20 cellular contexts compared by ENCODE assay signal in genomic region chr3:21789730-21790129, GRCh38. TPM values are rescaled to one million over a fixed set of nuclear protein-coding genes. Genes with fewer than 3 reads are reported as not detected.
DNase-seq lines count a peak whose midpoint lies in the region; ATAC-seq and TF ChIP-seq lines count a peak whose summit lies in the region.
"Had no signal": no experiment of that assay in that cellular context is flagged by ENCODE, and none has a peak within 500 bp of the region (broad histone marks: within the 10 kb centered on the region; RNA-seq: fewer than 3 reads in every experiment).

No MANE protein-coding gene starts in this region.

- peaks cover 4% of the 10 kb centered on the region for H3K36me3 Mint-ChIP-seq in glutamatergic neuron (ENCODE audit: unreplicated experiment)
- H3K36me3 Mint-ChIP-seq: CD14-positive monocyte; CD4-positive, alpha-beta memory T cell; CD4-positive, CD25-positive, alpha-beta regulatory T cell; CD8-positive, alpha-beta memory T cell had no signal

- H3K4me1 Mint-ChIP-seq in glutamatergic neuron (ENCODE audit: low read depth, unreplicated experiment), result peaks cover 45% of the 10 kb centered on the region
- H3K4me1 Mint-ChIP-seq: CD14-positive monocyte; CD4-positive, alpha-beta memory T cell; CD4-positive, CD25-positive, alpha-beta regulatory T cell; CD8-positive, alpha-beta memory T cell had no signal

- peak overlapping the region; percentile 72 for H3K4me3 Mint-ChIP-seq in glutamatergic neuron (ENCODE audit: unreplicated experiment)
- H3K4me3 Mint-ChIP-seq: CD14-positive monocyte; CD4-positive, alpha-beta memory T cell; CD4-positive, CD25-positive, alpha-beta regulatory T cell; CD8-positive, alpha-beta memory T cell had no signal

- TF ChIP-seq POLR2A in prostate gland (IDR thresholded peaks at IDR 0.05), result no peak

- H3K9ac ChIP-seq in BLaER1 (no peak overlapping the region), neural cell (ENCODE audit: low read length) (peak overlapping the region; percentile 39)
- no peak overlapping the region for H3K9ac ChIP-seq in BLaER1 treated with 17β-estradiol and CSF1 and Interleukin-3, amounts not matched to agents 10 nM and 100 nM

- H4K20me1 ChIP-seq in BLaER1 (no peaks in the 10 kb centered on the region), neural cell (ENCODE audit: insufficient read depth) (no peaks in the 10 kb centered on the region)
- no peaks in the 10 kb centered on the region for H4K20me1 ChIP-seq in BLaER1 treated with 17β-estradiol and CSF1 and Interleukin-3, amounts not matched to agents 10 nM and 100 nM

- peaks cover 7% of the 10 kb centered on the region; the same call in 1 of the 2 replicates for H3K9me3 ChIP-seq in BLaER1
- H3K9me3 ChIP-seq in BLaER1 treated with 17β-estradiol and CSF1 and Interleukin-3, amounts not matched to agents 10 nM and 100 nM (replicated peaks in 1 of 11), result peaks cover 0 to 8% (median 0%) of the 10 kb centered on the region in 11 experiments; a peak in 3 of 22 replicates
- no peaks in the 10 kb centered on the region for H3K9me3 ChIP-seq in neural cell (ENCODE audit: low read length)
- no peaks in the 10 kb centered on the region for H3K9me3 ChIP-seq in prostate gland
- H3K9me3 ChIP-seq: BE2C, Caco-2 had no signal

- H3K4me2 ChIP-seq in BLaER1 (peak overlapping the region; percentile 18; the same call in 1 of the 2 replicates), neural cell (ENCODE audit: low read length) (no peak overlapping the region)
- H3K4me2 ChIP-seq in BLaER1 treated with 17β-estradiol and CSF1 and Interleukin-3, amounts not matched to agents 10 nM and 100 nM, result peak overlapping the region in 6 of 11 experiments; percentile 4 to 32 (median 20); a peak in 9 of 22 replicates

- 56% methylated on average over 1 of the region's 1 CpG for WGBS in prostate gland

- no peaks in the 10 kb centered on the region for H3K27me3 Mint-ChIP-seq in glutamatergic neuron (ENCODE audit: unreplicated experiment)
- H3K27me3 Mint-ChIP-seq: CD4-positive, alpha-beta memory T cell; CD4-positive, CD25-positive, alpha-beta regulatory T cell; CD8-positive, alpha-beta memory T cell had no signal

- H3K27me3 ChIP-seq in BLaER1 (no peaks in the 10 kb centered on the region), neural cell (ENCODE audit: insufficient read depth, low read depth, low read length) (no peaks in the 10 kb centered on the region), prostate gland (replicated peaks; ENCODE audit: insufficient read depth) (no peaks in the 10 kb centered on the region)
- H3K27me3 ChIP-seq in BLaER1 treated with 17β-estradiol and CSF1 and Interleukin-3, amounts not matched to agents 10 nM and 100 nM, result no peaks in the 10 kb centered on the region
- H3K27me3 ChIP-seq: BE2C had no signal

- H3K79me2 ChIP-seq in neural cell (replicated peaks; ENCODE audit: insufficient read depth, low read length), result no peaks in the 10 kb centered on the region

- H3K4me1 ChIP-seq in BLaER1 (peaks cover 40% of the 10 kb centered on the region), prostate gland (replicated peaks) (no peaks in the 10 kb centered on the region)
- peaks cover 0 to 34% (median 16%) of the 10 kb centered on the region in 10 experiments; a peak in 15 of 20 replicates for H3K4me1 ChIP-seq in BLaER1 treated with 17β-estradiol and CSF1 and Interleukin-3, amounts not matched to agents 10 nM and 100 nM
- H3K4me1 ChIP-seq: BE2C, Caco-2 had no signal

- TF ChIP-seq CTCF in glutamatergic neuron (IDR thresholded peaks at IDR 0.05; ENCODE audit: partially characterized antibody, unreplicated experiment) (no peak), neural cell (IDR thresholded peaks at IDR 0.05; ENCODE audit: poor library complexity, severe bottlenecking) (no peak), prostate gland (IDR thresholded peaks at IDR 0.05) (no peak)

- H3K9me2 ChIP-seq in neural cell (ENCODE audit: insufficient read depth, low read length), result no peaks in the 10 kb centered on the region

- H3K27ac Mint-ChIP-seq in glutamatergic neuron (ENCODE audit: unreplicated experiment), result peak overlapping the region; percentile 75
- H3K27ac Mint-ChIP-seq: CD14-positive monocyte; CD4-positive, alpha-beta memory T cell; CD4-positive, CD25-positive, alpha-beta regulatory T cell; CD8-positive, alpha-beta memory T cell had no signal

- no peak overlapping the region for H3K27ac ChIP-seq in BLaER1
- H3K27ac ChIP-seq in BLaER1 treated with 17β-estradiol and CSF1 and Interleukin-3, amounts not matched to agents 10 nM and 100 nM, result 0 out of 22 replicates have a peak overlapping the region, but pooled peaks of 1 of the 11 experiments have one; percentile 10
- H3K27ac ChIP-seq in neural cell (ENCODE audit: low read length), result peak overlapping the region; percentile 82
- no peak overlapping the region for H3K27ac ChIP-seq in prostate gland

- H3K4me3 ChIP-seq in BLaER1 (no peak overlapping the region), neural cell (ENCODE audit: low read length) (peak overlapping the region; percentile 31), prostate gland (no peak overlapping the region)
- H3K4me3 ChIP-seq in BLaER1 treated with 17β-estradiol and CSF1 and Interleukin-3, amounts not matched to agents 10 nM and 100 nM, result no peak overlapping the region

- intact Hi-C loops in prostate gland (cut with DNase I), result no loop called here

- DNase-seq in glutamatergic neuron (no peak), prostate gland (ENCODE audit: low spot score) (no peak), mesenteric fat pad (ENCODE audit: low spot score) (no peak), COLO668 (lab: John Stamatoyannopoulos, UW; ENCODE audit: unreplicated experiment) (no peak)
- DNase-seq: 8988T; ACHN; BE2C; Caco-2; Calu3; CD4-positive, alpha-beta memory T cell; CD4-positive, CD25-positive, alpha-beta regulatory T cell; CD8-positive, alpha-beta memory T cell; DMS79 treated with DMSO at 0.1 percent for 48 hours; GF-D8 had no signal

- H2AFZ ChIP-seq in neural cell (ENCODE audit: low read depth, low read length), result no peak overlapping the region

- no peaks in the 10 kb centered on the region for H3K36me3 ChIP-seq in BLaER1
- H3K36me3 ChIP-seq in BLaER1 treated with 17β-estradiol and CSF1 and Interleukin-3, amounts not matched to agents 10 nM and 100 nM, result no peaks in the 10 kb centered on the region
- no peaks in the 10 kb centered on the region for H3K36me3 ChIP-seq in neural cell (ENCODE audit: insufficient read depth, low read length)
- H3K36me3 ChIP-seq in prostate gland, result no peaks in the 10 kb centered on the region
- H3K36me3 ChIP-seq: BE2C had no signal

- no peak for ATAC-seq in GM21515 (IDR thresholded peaks at IDR 0.05; ENCODE audit: unreplicated experiment)

- no peaks in the 10 kb centered on the region for H3F3A ChIP-seq in neural cell (ENCODE audit: insufficient read depth, low read length, poor library complexity, severe bottlenecking)

- H3K9me3 Mint-ChIP-seq in glutamatergic neuron (ENCODE audit: unreplicated experiment), result peaks cover 7% of the 10 kb centered on the region

- peak; percentile 12 for TF ChIP-seq RAD21 in neural cell (conservative IDR thresholded peaks at IDR 0.05)

- peak; percentile 96 for TF ChIP-seq EP300 in neural cell (conservative IDR thresholded peaks at IDR 0.05; ENCODE audit: poor library complexity, severe bottlenecking)

TF ChIP-seq in neural cell, 6 proteins besides CTCF, POLR2A, EP300 and RAD21:
- TF ChIP-seq POLR2AphosphoS5 (IDR thresholded peaks at IDR 0.05) (peak; percentile 73), SMC3 (conservative IDR thresholded peaks at IDR 0.05; ENCODE audit: poor library complexity) (no peak), REST (IDR thresholded peaks at IDR 0.05; ENCODE audit: borderline replicate concordance) (peak; percentile 77), EZH2 (IDR thresholded peaks at IDR 0.05; ENCODE audit: borderline replicate concordance, insufficient read depth, low read length, poor library complexity, severe bottlenecking) (no peak), MXI1 (conservative IDR thresholded peaks at IDR 0.05; ENCODE audit: poor library complexity, severe bottlenecking) (no peak), TAF1 (IDR thresholded peaks at IDR 0.05; ENCODE audit: low read depth) (no peak)

RNA-seq across cellular contexts. Expression of gene ZNF385D, which starts 38.7 kb away (rescaled TPM):
- 42.9 TPM for total RNA-seq in glutamatergic neuron (ENCODE audit: unreplicated experiment)
- polyA plus RNA-seq in neural cell, result 3.4 and 3.6 TPM in 2 replicates
- polyA minus RNA-seq in neural cell, result 14.1 and 18.4 TPM in 2 replicates
- 1 to 10 TPM; 1.0 to 5.9 TPM for total RNA-seq in prostate gland
- total RNA-seq in mesenteric fat pad, result 18.5 TPM
- total RNA-seq: A673; Caco-2; Calu3; CD4-positive, alpha-beta memory T cell; CD8-positive, alpha-beta memory T cell had no signal
- polyA plus RNA-seq: CD14-positive monocyte; CD4-positive, alpha-beta memory T cell; CD4-positive, CD25-positive, alpha-beta regulatory T cell; CD8-positive, alpha-beta memory T cell had no signal
